Comparison of ENCODE assay signal across 22 cellular contexts in genomic region chr7:133235212-133235883, GRCh38.
A peak's percentile ranks its signal among the peaks of the same experiment; 100 is the strongest.
DNase-seq lines count a peak whose midpoint lies in the region; ATAC-seq lines count a peak whose summit lies in the region.
"Had no signal": no experiment of that assay in that cellular context is flagged by ENCODE, and none has a peak within 500 bp of the region (broad histone marks: within the 10 kb centered on the region; RNA-seq: fewer than 3 reads in every experiment).

No MANE protein-coding gene starts in this region.

- DNase-seq in COLO829 (ENCODE audit: low spot score) (peak; percentile 69), NCI-H1092 treated with DMSO at 0.1 percent for 48 hours (lab: John Stamatoyannopoulos, UW) (peak; percentile 58), adipocyte (ENCODE audit: low read depth) (peak; percentile 25), iris pigment epithelial cell (ENCODE audit: low read depth) (peak; percentile 57), NCI-H82 treated with DMSO at 0.1 percent for 48 hours (lab: John Stamatoyannopoulos, UW; ENCODE audit: unreplicated experiment) (no peak)
- DNase-seq: activated naive CD4-positive, alpha-beta T cell treated with anti-CD3 and anti-CD28 coated beads, Interleukin-2, amount 50 U/mL, for 16 hours; CD4-positive, CD25-positive, alpha-beta regulatory T cell; endodermal cell; gastrocnemius medialis; Karpas-422; NCI-H187 treated with DMSO at 0.1 percent for 48 hours; NCI-H510A treated with DMSO at 0.1 percent for 48 hours; nephron progenitor cell; stimulated activated CD4-positive, alpha-beta T cell treated with anti-CD3 and anti-CD28 coated beads, Interleukin-2, amount 100 ng/mL, for 24 hours had no signal

- no peak overlapping the region for H3K9ac ChIP-seq in adipocyte (ENCODE audit: low read length)

- no peaks in the 10 kb centered on the region for H3K36me3 ChIP-seq in adipocyte (ENCODE audit: control insufficient read depth, insufficient read depth, low read length, severe bottlenecking)
- H3K36me3 ChIP-seq: cardiac muscle cell, gastrocnemius medialis had no signal

- no peaks in the 10 kb centered on the region for H3K9me3 ChIP-seq in adipocyte (ENCODE audit: control insufficient read depth, low read length)
- H3K9me3 ChIP-seq: gastrocnemius medialis had no signal

- H3K4me3 ChIP-seq in adipocyte (ENCODE audit: low read length), result no peak overlapping the region
- H3K4me3 ChIP-seq: cardiac muscle cell, gastrocnemius medialis, GM23338 had no signal

- no peaks in the 10 kb centered on the region for H3K27me3 ChIP-seq in adipocyte (replicated peaks; ENCODE audit: control insufficient read depth, insufficient read depth, low read length)
- H3K27me3 ChIP-seq: cardiac muscle cell, gastrocnemius medialis had no signal

- H3K4me1 ChIP-seq in adipocyte (ENCODE audit: control insufficient read depth, insufficient read depth, low read length), result no peaks in the 10 kb centered on the region
- H3K4me1 ChIP-seq: gastrocnemius medialis had no signal

- no peak for ATAC-seq in HG02678 (IDR thresholded peaks at IDR 0.05; ENCODE audit: unreplicated experiment)
- ATAC-seq in GM18867 (IDR thresholded peaks at IDR 0.05; ENCODE audit: unreplicated experiment), result no peak
- no peak for ATAC-seq in HG03520 (IDR thresholded peaks at IDR 0.05; ENCODE audit: unreplicated experiment)
- ATAC-seq: gastrocnemius medialis, GM23338, Panc1, sciatic nerve, SK-N-SH treated with all-trans-retinoic acid at 6 μM for 48 hours had no signal
